23 cellular contexts compared by ENCODE assay signal in the genomic region with DNA sequence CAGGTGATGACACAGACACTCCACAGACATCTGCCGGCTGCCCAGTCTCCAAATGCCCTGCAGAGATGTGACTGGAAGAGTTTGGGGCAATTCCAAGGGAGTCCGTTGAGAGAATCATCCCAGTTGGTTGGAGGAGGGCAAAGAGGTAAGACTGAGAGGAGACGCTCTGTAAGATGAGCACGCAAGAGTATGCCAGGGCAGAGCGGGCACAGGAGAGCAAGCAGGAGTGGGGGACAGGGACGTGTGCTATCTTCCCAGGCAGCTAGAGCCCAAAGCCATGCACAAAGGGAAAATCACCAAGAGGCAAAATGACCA.
"Had no signal": no experiment of that assay in that cellular context is flagged by ENCODE, and none has a peak within 500 bp of the region (broad histone marks: within the 10 kb centered on the region; RNA-seq: fewer than 3 reads in every experiment).

No MANE protein-coding gene starts in this region.

- H3K36me3 ChIP-seq: MG63, SJCRH30 had no signal

- H3K4me3 ChIP-seq: MG63, SJCRH30 had no signal

- ATAC-seq: Panc1, PC-3, Right ventricle myocardium inferior, SK-N-SH treated with all-trans-retinoic acid at 6 μM for 48 hours had no signal

- FAIRE-seq: HTR-8/SVneo had no signal

- H3K27me3 ChIP-seq: SJCRH30 had no signal

- H3K9me3 ChIP-seq: MG63, SJCRH30 had no signal

- DNase-seq: KBM-7, MG63, NCI-H1092, NCI-H1105 treated with DMSO at 0.1 percent for 48 hours, NCI-H1417 treated with DMSO at 0.1 percent for 48 hours, NCI-H146, NCI-H1694 treated with DMSO at 0.1 percent for 48 hours, NCI-H1930, NCI-H2081, NCI-H2107, NCI-H2227 treated with DMSO at 0.1 percent for 48 hours, NCI-H524, NCI-H526 treated with DMSO at 0.1 percent for 48 hours, NCI-H748 treated with DMSO at 0.1 percent for 48 hours, PC-3, SHP77 treated with DMSO at 0.1 percent for 48 hours, SJCRH30 had no signal

- H3K27ac ChIP-seq: HL-60, RWPE1, SJCRH30 had no signal
